In genomic region chr3:113405180-113405579, GRCh38 we compare ENCODE assay signal across 17 cellular contexts. TPM values are rescaled to one million over a fixed set of nuclear protein-coding genes. Genes with fewer than 3 reads are reported as not detected.
DNase-seq lines count a peak whose midpoint lies in the region; FAIRE-seq and TF ChIP-seq lines count a peak whose summit lies in the region.
"Had no signal": no experiment of that assay in that cellular context is flagged by ENCODE, and none has a peak within 500 bp of the region (broad histone marks: within the 10 kb centered on the region; RNA-seq: fewer than 3 reads in every experiment).

No MANE protein-coding gene starts in this region.

- H3K4me3 ChIP-seq in epithelial cell of esophagus (ENCODE audit: low read length), result no peak overlapping the region
- H3K4me3 ChIP-seq in skeletal muscle cell (ENCODE audit: low read depth, low read length), result no peak overlapping the region
- no peak overlapping the region for H3K4me3 ChIP-seq in esophagus squamous epithelium
- H3K4me3 ChIP-seq in testis, result no peak overlapping the region
- H3K4me3 ChIP-seq: gastrocnemius medialis, skin epidermis had no signal

- intact Hi-C loops in esophagus squamous epithelium (cut with DNase I), result no loop called here
- intact Hi-C loops in testis (cut with DNase I; ENCODE audit: low total_unique reads), result no loop called here

- DNase-seq in H54 (ENCODE audit: insufficient read length, low spot score) (no peak), RKO (ENCODE audit: low spot score) (peak; percentile 37), epithelial cell of esophagus (ENCODE audit: low read depth) (peak; percentile 44), skeletal muscle cell (ENCODE audit: low read depth) (peak; percentile 6), esophagus squamous epithelium (lab: John Stamatoyannopoulos, UW) (no peak), Ammon's horn (ENCODE audit: low spot score) (no peak), testis (no peak), NCI-H1436 treated with DMSO at 0.1 percent for 48 hours (lab: John Stamatoyannopoulos, UW) (no peak)
- DNase-seq: activated CD8-positive, alpha-beta memory T cell treated with anti-CD3 and anti-CD28 coated beads, Interleukin-2, amount 10 ng/mL, durations not matched to agents 7 days and 5 days; CD8-positive, alpha-beta T cell; gastrocnemius medialis; kidney glomerular epithelial cell; natural killer cell; NCI-H1092 treated with DMSO at 0.1 percent for 48 hours; NCI-H524 had no signal

- H3K9me3 ChIP-seq in esophagus squamous epithelium (no peaks in the 10 kb centered on the region), testis (no peaks in the 10 kb centered on the region)
- H3K9me3 ChIP-seq: gastrocnemius medialis had no signal

- TF ChIP-seq CTCF in epithelial cell of esophagus (IDR thresholded peaks at IDR 0.05; ENCODE audit: insufficient read depth, low read depth, low read length, missing control alignments) (no peak), esophagus squamous epithelium (IDR thresholded peaks at IDR 0.05) (no peak), testis (IDR thresholded peaks at IDR 0.05) (no peak)

- H3K36me3 ChIP-seq in esophagus squamous epithelium (peaks cover 0 to 38% (median 0%) of the 10 kb centered on the region in 3 donors), testis (ENCODE audit: low read depth, missing control alignments) (no peaks in the 10 kb centered on the region)

- no peaks in the 10 kb centered on the region for H3K4me1 ChIP-seq in esophagus squamous epithelium
- H3K4me1 ChIP-seq in testis, result no peaks in the 10 kb centered on the region
- H3K4me1 ChIP-seq: gastrocnemius medialis had no signal

- H3K27ac ChIP-seq in esophagus squamous epithelium (no peak overlapping the region), testis (no peak overlapping the region)
- H3K27ac ChIP-seq: gastrocnemius medialis, skin epidermis had no signal

- H3K27me3 ChIP-seq in esophagus squamous epithelium (no peaks in the 10 kb centered on the region), testis (no peaks in the 10 kb centered on the region)
- H3K27me3 ChIP-seq: gastrocnemius medialis had no signal

- WGBS in esophagus squamous epithelium, 2 donors, result 59 to 70% methylated on average over 1 of the region's 1 CpG
- 84 to 88% methylated on average over 1 of the region's 1 CpG for WGBS in testis, 2 donors

- TF ChIP-seq POLR2A in H54 (IDR thresholded peaks at IDR 0.05; ENCODE audit: low read depth, low read length) (no peak), esophagus squamous epithelium (IDR thresholded peaks at IDR 0.05) (no peak), testis (IDR thresholded peaks at IDR 0.05) (no peak)

- FAIRE-seq in H54 (lab: Jason Lieb, UNC), result peak; percentile 75
- FAIRE-seq: colon had no signal

RNA-seq across cellular contexts. Expression of gene CFAP44, which starts 36.1 kb away (rescaled TPM):
- 1 to 10 TPM; 1.3 to 8.6 (median 2.8) TPM for total RNA-seq in esophagus squamous epithelium
- total RNA-seq in testis, result 10 to 100 TPM; 17.2 to 23.0 TPM
- 14.1 TPM for polyA plus RNA-seq in testis (ENCODE audit: insufficient read depth, low read depth, low replicate concordance)

Comparison
In these comparisons a context has a peak if more than half of its experiments do, and no peak if none do; other contexts are left out.
1. DNase-seq: peak in RKO (single experiment), epithelial cell of esophagus (single experiment) and skeletal muscle cell (single experiment); none in H54 (single experiment), esophagus squamous epithelium (single experiment), Ammon's horn (single experiment), testis (single experiment) and NCI-H1436 treated with DMSO at 0.1 percent for 48 hours (single experiment).